8 cellular contexts compared by ENCODE assay signal in the genomic region with DNA sequence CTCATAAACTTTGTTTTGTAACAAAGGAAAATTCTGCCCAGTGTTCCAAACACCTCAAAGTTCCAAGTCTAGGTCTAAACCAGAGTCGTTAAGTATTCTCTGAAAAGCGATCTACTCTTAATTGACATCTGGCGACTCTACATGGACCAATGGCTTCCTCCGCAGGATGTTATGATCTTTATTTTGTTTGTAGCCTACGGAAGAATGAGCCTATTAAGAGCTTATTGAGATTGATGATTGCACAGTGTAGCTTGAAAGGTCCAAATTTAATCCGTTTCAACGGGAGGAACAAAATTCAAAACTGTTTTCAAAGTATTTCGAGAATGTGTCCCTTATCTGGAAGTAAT.
DNase-seq lines count a peak whose midpoint lies in the region; ATAC-seq and TF ChIP-seq lines count a peak whose summit lies in the region.

No MANE protein-coding gene starts in this region.

- DNase-seq in DMS53 treated with DMSO at 0.1 percent for 48 hours (lab: John Stamatoyannopoulos, UW; ENCODE audit: unreplicated experiment), result peak; percentile 57
- peak in 1 of 2 experiments; percentile 18 for DNase-seq in HL-60 (ENCODE audit: low read depth in 1 of 2, low spot score in 1 of 2)
- DNase-seq in RPMI7951 (ENCODE audit: low read depth), result peak; percentile 54
- peak in 1 of 9 donors; percentile 22 for DNase-seq in naive thymus-derived CD4-positive, alpha-beta T cell
- DNase-seq in mucosa of gallbladder (ENCODE audit: low spot score), result no peak

- CTCF ChIA-PET in naive thymus-derived CD4-positive, alpha-beta T cell (lab: Charles Lee), result interaction anchor here (0.7 to 1.5 kb wide), 7 partner anchors 9 to 1962 kb away, joined by 3 to 4 read pairs (median 3); partner anchors contain the start of gene FAM50B

- peak overlapping the region; percentile 96 for H3K27ac ChIP-seq in HL-60 (replicated peaks)
- H3K27ac ChIP-seq in ectodermal cell (ENCODE audit: insufficient read depth, low read depth, low read length, poor library complexity, severe bottlenecking), result peak overlapping the region; percentile 98
- peak overlapping the region; percentile 95 for H3K27ac ChIP-seq in naive thymus-derived CD4-positive, alpha-beta T cell (ENCODE audit: low read depth, low read length)

- peak overlapping the region; percentile 75 for H3K4me3 ChIP-seq in HL-60 (replicated peaks; ENCODE audit: insufficient read depth, low read length)
- peak overlapping the region; percentile 70 for H3K4me3 ChIP-seq in ectodermal cell (ENCODE audit: insufficient read depth, low read depth, low read length)
- peak overlapping the region; percentile 76 for H3K4me3 ChIP-seq in naive thymus-derived CD4-positive, alpha-beta T cell (ENCODE audit: low read length)

- H3K9me3 ChIP-seq in ectodermal cell (ENCODE audit: control insufficient read depth, low read length), result no peaks in the 10 kb centered on the region
- H3K9me3 ChIP-seq in naive thymus-derived CD4-positive, alpha-beta T cell (ENCODE audit: control insufficient read depth in 2 of 3, low read length in 3 of 3), result no peaks in the 10 kb centered on the region

- no peaks in the 10 kb centered on the region for H3K4me1 ChIP-seq in ectodermal cell (ENCODE audit: control insufficient read depth, insufficient read depth, low read length)
- peaks cover 22 to 39% of the 10 kb centered on the region in 2 donors for H3K4me1 ChIP-seq in naive thymus-derived CD4-positive, alpha-beta T cell (ENCODE audit: control insufficient read depth in 2 of 2, insufficient read depth in 2 of 2, low read length in 2 of 2)

- H3K36me3 ChIP-seq in ectodermal cell (ENCODE audit: control insufficient read depth, insufficient read depth, low read length), result peaks cover 14% of the 10 kb centered on the region
- peaks cover 0 to 4% (median 0%) of the 10 kb centered on the region in 3 experiments for H3K36me3 ChIP-seq in naive thymus-derived CD4-positive, alpha-beta T cell (ENCODE audit: control insufficient read depth in 2 of 3, insufficient read depth in 3 of 3, low read length in 3 of 3)

- peak overlapping the region; percentile 95 to 100 (median 96) for H3K27ac Mint-ChIP-seq in naive thymus-derived CD4-positive, alpha-beta T cell

- H3K9me3 Mint-ChIP-seq in naive thymus-derived CD4-positive, alpha-beta T cell, result peaks cover 0 to 5% (median 0%) of the 10 kb centered on the region in 11 donors

- WGBS in ectodermal cell, 2 experiments, result 0 to 1% methylated on average over 8 of the region's 8 CpGs

- no peak for ATAC-seq in naive thymus-derived CD4-positive, alpha-beta T cell
- ATAC-seq in GM19023 (IDR thresholded peaks at IDR 0.05; ENCODE audit: unreplicated experiment) (no peak), GM18519 (IDR thresholded peaks at IDR 0.05; ENCODE audit: low FRiP score, unreplicated experiment) (no peak)

- no peaks in the 10 kb centered on the region for H3K27me3 Mint-ChIP-seq in naive thymus-derived CD4-positive, alpha-beta T cell

- H3K27me3 ChIP-seq in HL-60 (ENCODE audit: insufficient read depth, poor library complexity, severe bottlenecking), result no peaks in the 10 kb centered on the region
- H3K27me3 ChIP-seq in ectodermal cell (ENCODE audit: control insufficient read depth, insufficient read depth, low read length, poor library complexity, severe bottlenecking), result no peaks in the 10 kb centered on the region
- H3K27me3 ChIP-seq in naive thymus-derived CD4-positive, alpha-beta T cell (ENCODE audit: control insufficient read depth in 2 of 2, insufficient read depth in 2 of 2, low read length in 2 of 2), result no peaks in the 10 kb centered on the region

- intact Hi-C loops in naive thymus-derived CD4-positive, alpha-beta T cell (cut with micrococcal nuclease), result loop anchor here (1.0 to 10.0 kb wide), 17 partner anchors 8 to 1984 kb away; partner anchors contain the start of genes FAM50B (in 2 of the 2), BPHL (in 1 of the 2), ECI2 (in 1 of the 2) and GMDS (in 1 of the 2)

- POLR2A ChIA-PET in naive thymus-derived CD4-positive, alpha-beta T cell (lab: Charles Lee), result interaction anchor here (0.6 to 3.1 kb wide), 14 partner anchors 9 to 1117 kb away, joined by 3 to 26 read pairs (median 4); partner anchors contain the start of genes ECI2, FAM50B and RIPK1

- peaks cover 7 to 34% (median 14%) of the 10 kb centered on the region in 5 donors for H3K36me3 Mint-ChIP-seq in naive thymus-derived CD4-positive, alpha-beta T cell

- H3K4me1 Mint-ChIP-seq in naive thymus-derived CD4-positive, alpha-beta T cell, result peaks cover 45 to 88% (median 70%) of the 10 kb centered on the region in 7 donors

- TF ChIP-seq CTCF in HL-60 (IDR thresholded peaks at IDR 0.05; ENCODE audit: insufficient read depth, low read length), result no peak

- peak overlapping the region; percentile 86 to 99 (median 94) for H3K4me3 Mint-ChIP-seq in naive thymus-derived CD4-positive, alpha-beta T cell
